In the genomic region with DNA sequence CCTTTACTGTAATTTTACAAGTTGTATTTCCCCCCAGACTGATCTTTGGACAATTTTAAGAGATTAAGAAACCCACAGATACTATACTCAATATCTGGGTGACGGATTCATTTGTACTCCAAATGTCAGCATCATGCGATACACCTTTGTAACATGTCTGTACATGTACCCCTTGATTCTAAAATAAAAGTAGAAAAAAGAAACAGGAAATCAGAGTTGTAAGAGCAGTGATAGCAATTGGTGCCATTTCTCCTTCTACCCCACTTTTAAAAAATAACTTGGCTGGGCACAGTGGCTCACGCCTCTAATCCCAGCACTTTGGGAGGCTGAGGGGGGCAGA, we compare ENCODE assay signal across 25 cellular contexts.
DNase-seq lines count a peak whose midpoint lies in the region; FAIRE-seq and TF ChIP-seq lines count a peak whose summit lies in the region.
"Had no signal": no experiment of that assay in that cellular context is flagged by ENCODE, and none has a peak within 500 bp of the region (broad histone marks: within the 10 kb centered on the region; RNA-seq: fewer than 3 reads in every experiment).

No MANE protein-coding gene starts in this region.

- H3K4me1 Mint-ChIP-seq in mesothelial cell of epicardium = peaks cover 33% of the 10 kb centered on the region
- no peaks in the 10 kb centered on the region for H3K4me1 Mint-ChIP-seq in activated naive CD8-positive, alpha-beta T cell treated with anti-CD3 and anti-CD28 coated beads for 36 hours
- H3K4me1 Mint-ChIP-seq: activated B cell treated with CpG ODN at 0.5 μM for 24 hours had no signal

- H3K4me1 ChIP-seq in adipocyte (ENCODE audit: control insufficient read depth, insufficient read depth, low read length) (peaks cover 22% of the 10 kb centered on the region), testis (peaks cover 3% of the 10 kb centered on the region)

- peak overlapping the region; percentile 60 to 76 for H3K27ac ChIP-seq in testis
- H3K27ac ChIP-seq: cardiac muscle cell, RWPE1 had no signal

- WGBS in testis, 2 donors = 86 to 88% methylated on average over 3 of the region's 3 CpGs

- no peak for TF ChIP-seq POLR2A in testis (IDR thresholded peaks at IDR 0.05)

- DNase-seq in adipocyte (ENCODE audit: low read depth) (no peak), bronchial epithelial cell (ENCODE audit: low read depth) (peak; percentile 83), mesothelial cell of epicardium (ENCODE audit: low spot score in 2 of 2, unreplicated experiment in 2 of 2) (no peak), testis (no peak), GM19239 (ENCODE audit: insufficient read length, low spot score) (no peak)
- no peak for DNase-seq in stimulated activated CD4-positive, alpha-beta T cell treated with anti-CD3 and anti-CD28 coated beads, Interleukin-12 subunit alpha, Interleukin-12 subunit beta, amount 100 ng/mL, for 4 hours
- no peak for DNase-seq in activated naive CD8-positive, alpha-beta T cell treated with anti-CD3 and anti-CD28 coated beads for 36 hours
- DNase-seq: activated B cell treated with CpG ODN at 0.5 μM for 24 hours; activated CD4-positive, alpha-beta T cell treated with anti-CD3 and anti-CD28 coated beads, Interleukin-2, amount 50 U/mL, for 48 hours; activated effector memory CD4-positive, alpha-beta T cell treated with Interleukin-2 at 50 U/mL for 16 hours; AML-193; dermis blood vessel endothelial cell; DMS79; hippocampal formation; NCI-H1930; NCI-H2227 treated with DMSO at 0.1 percent for 48 hours; NCI-H748 treated with DMSO at 0.1 percent for 48 hours; posterior cingulate gyrus; stimulated activated naive B cell treated with anti-CD40 and anti-IgM and Interleukin-4, amounts not matched to agents 10 μg/mL and 1 μg/mL and 100 μg/mL, for 72 hours; T-helper 9 cell had no signal

- H3K4me3 ChIP-seq in adipocyte (ENCODE audit: low read length) (peak overlapping the region; percentile 33), bronchial epithelial cell (ENCODE audit: low read depth, low read length) (no peak overlapping the region), testis (no peak overlapping the region)
- H3K4me3 ChIP-seq: cardiac muscle cell had no signal

- no peaks in the 10 kb centered on the region for H3K27me3 Mint-ChIP-seq in mesothelial cell of epicardium (ENCODE audit: low read depth)
- no peaks in the 10 kb centered on the region for H3K27me3 Mint-ChIP-seq in activated naive CD8-positive, alpha-beta T cell treated with anti-CD3 and anti-CD28 coated beads for 36 hours

- H3K9me3 ChIP-seq in adipocyte (ENCODE audit: control insufficient read depth, low read length) (no peaks in the 10 kb centered on the region), testis (no peaks in the 10 kb centered on the region)

- no peak overlapping the region for H3K4me3 Mint-ChIP-seq in mesothelial cell of epicardium
- no peak overlapping the region for H3K4me3 Mint-ChIP-seq in activated naive CD8-positive, alpha-beta T cell treated with anti-CD3 and anti-CD28 coated beads for 36 hours
- H3K4me3 Mint-ChIP-seq: activated B cell treated with CpG ODN at 0.5 μM for 24 hours; natural killer cell treated with Interleukin-12 subunit alpha and Interleukin-12 subunit beta and Interleukin-15 and Interleukin-18, amount 100 ng/mL, for 72 hours; stimulated activated naive B cell treated with anti-CD40 and anti-IgM and Interleukin-4, amounts not matched to agents 10 μg/mL and 1 μg/mL and 100 μg/mL, for 72 hours had no signal

- no peak overlapping the region for H3K9ac ChIP-seq in adipocyte (ENCODE audit: low read length)

- intact Hi-C loops in testis (cut with DNase I; ENCODE audit: low total_unique reads) = no loop called here

- H3K27ac Mint-ChIP-seq in mesothelial cell of epicardium = peak overlapping the region; percentile 78
- H3K27ac Mint-ChIP-seq in activated naive CD8-positive, alpha-beta T cell treated with anti-CD3 and anti-CD28 coated beads for 36 hours = no peak overlapping the region
- H3K27ac Mint-ChIP-seq: activated B cell treated with CpG ODN at 0.5 μM for 24 hours; natural killer cell treated with Interleukin-12 subunit alpha and Interleukin-12 subunit beta and Interleukin-15 and Interleukin-18, amount 100 ng/mL, for 72 hours; stimulated activated naive B cell treated with anti-CD40 and anti-IgM and Interleukin-4, amounts not matched to agents 10 μg/mL and 1 μg/mL and 100 μg/mL, for 72 hours had no signal

- no peak for TF ChIP-seq CTCF in bronchial epithelial cell (IDR thresholded peaks at IDR 0.05; ENCODE audit: insufficient read depth, low read length, severe bottlenecking)
- TF ChIP-seq CTCF in mesothelial cell of epicardium (IDR thresholded peaks at IDR 0.05; ENCODE audit: unreplicated experiment) = no peak
- no peak for TF ChIP-seq CTCF in testis (IDR thresholded peaks at IDR 0.05)

- no peaks in the 10 kb centered on the region for H3K9me3 Mint-ChIP-seq in mesothelial cell of epicardium
- no peaks in the 10 kb centered on the region for H3K9me3 Mint-ChIP-seq in activated naive CD8-positive, alpha-beta T cell treated with anti-CD3 and anti-CD28 coated beads for 36 hours
- H3K9me3 Mint-ChIP-seq: activated B cell treated with CpG ODN at 0.5 μM for 24 hours; natural killer cell treated with Interleukin-12 subunit alpha and Interleukin-12 subunit beta and Interleukin-15 and Interleukin-18, amount 100 ng/mL, for 72 hours; stimulated activated naive B cell treated with anti-CD40 and anti-IgM and Interleukin-4, amounts not matched to agents 10 μg/mL and 1 μg/mL and 100 μg/mL, for 72 hours had no signal

- H3K36me3 ChIP-seq in adipocyte (ENCODE audit: control insufficient read depth, insufficient read depth, low read length, severe bottlenecking) (no peaks in the 10 kb centered on the region), bronchial epithelial cell (ENCODE audit: control insufficient read depth, insufficient read depth, low read length) (no peaks in the 10 kb centered on the region), testis (ENCODE audit: low read depth, missing control alignments) (no peaks in the 10 kb centered on the region)
- H3K36me3 ChIP-seq: cardiac muscle cell had no signal

- FAIRE-seq in bronchial epithelial cell (lab: Jason Lieb, UNC) = no peak
- FAIRE-seq in GM19239 (lab: Jason Lieb, UNC) = no peak
- FAIRE-seq: endothelial cell of umbilical vein, HTR-8/SVneo had no signal

- H3K36me3 Mint-ChIP-seq in mesothelial cell of epicardium = no peaks in the 10 kb centered on the region
- H3K36me3 Mint-ChIP-seq in activated naive CD8-positive, alpha-beta T cell treated with anti-CD3 and anti-CD28 coated beads for 36 hours = no peaks in the 10 kb centered on the region
- H3K36me3 Mint-ChIP-seq: natural killer cell treated with Interleukin-12 subunit alpha and Interleukin-12 subunit beta and Interleukin-15 and Interleukin-18, amount 100 ng/mL, for 72 hours; stimulated activated naive B cell treated with anti-CD40 and anti-IgM and Interleukin-4, amounts not matched to agents 10 μg/mL and 1 μg/mL and 100 μg/mL, for 72 hours had no signal

- H3K27me3 ChIP-seq in adipocyte (replicated peaks; ENCODE audit: control insufficient read depth, insufficient read depth, low read length) (no peaks in the 10 kb centered on the region), bronchial epithelial cell (ENCODE audit: control insufficient read depth, insufficient read depth, low read length) (no peaks in the 10 kb centered on the region), testis (no peaks in the 10 kb centered on the region)
- H3K27me3 ChIP-seq: cardiac muscle cell had no signal
